Comparison of ENCODE assay signal across 17 cellular contexts in genomic region chr2:199950396-199950795, GRCh38. TPM values are rescaled to one million over a fixed set of nuclear protein-coding genes. Genes with fewer than 3 reads are reported as not detected.
DNase-seq lines count a peak whose midpoint lies in the region; ATAC-seq and TF ChIP-seq lines count a peak whose summit lies in the region.
"Had no signal": no experiment of that assay in that cellular context is flagged by ENCODE, and none has a peak within 500 bp of the region (broad histone marks: within the 10 kb centered on the region; RNA-seq: fewer than 3 reads in every experiment).

No MANE protein-coding gene starts in this region.

- no peak for TF ChIP-seq CTCF in uterus (IDR thresholded peaks at IDR 0.05)

- no peak for DNase-seq in activated T-cell treated with anti-CD3 and anti-CD28 coated beads, Interleukin-2, amount 50 U/mL, for 72 hours
- no peak for DNase-seq in activated T-cell treated with anti-CD3 and anti-CD28 coated beads, Interleukin-2, amount 50 U/mL, for 4 hours
- no peak for DNase-seq in stimulated activated effector memory CD8-positive, alpha-beta T cell treated with anti-CD3 and anti-CD28 coated beads, Interleukin-12 subunit alpha, Interleukin-12 subunit beta, amount 100 ng/mL, for 72 hours (ENCODE audit: low spot score in 2 of 2)
- no peak for DNase-seq in effector memory CD8-positive, alpha-beta T cell
- DNase-seq in uterus = no peak
- DNase-seq: ACHN, C1 segment of cervical spinal cord, KBM-7, NCI-H1105, NCI-H2081 treated with DMSO at 0.1 percent for 48 hours, NCI-H446 treated with DMSO at 0.1 percent for 48 hours, NCI-H69 had no signal

- H3K27ac ChIP-seq in uterus = no peak overlapping the region

- no peaks in the 10 kb centered on the region for H3K27me3 ChIP-seq in uterus

- peaks cover 46% of the 10 kb centered on the region for H3K4me1 Mint-ChIP-seq in activated T-cell treated with anti-CD3 and anti-CD28 coated beads, Interleukin-2, amount 50 U/mL, for 72 hours (ENCODE audit: low read depth)
- H3K4me1 Mint-ChIP-seq in activated T-cell treated with anti-CD3 and anti-CD28 coated beads, Interleukin-2, amount 50 U/mL, for 4 hours (ENCODE audit: low read depth) = peaks cover 49% of the 10 kb centered on the region
- H3K4me1 Mint-ChIP-seq in T-helper 1 cell treated with Interleukin-12 subunit alpha and Interleukin-12 subunit beta and Interleukin-4 antibody, amounts not matched to agents 30 μg/mL and 1 μg/mL, for 36 hours (ENCODE audit: low read depth) = peaks cover 49% of the 10 kb centered on the region
- H3K4me1 Mint-ChIP-seq in activated T-helper 17 cell treated with anti-CD3 and anti-CD28 coated beads, Interleukin-2, amount 50 U/mL, for 72 hours = peaks cover 11% of the 10 kb centered on the region
- peaks cover 15% of the 10 kb centered on the region for H3K4me1 Mint-ChIP-seq in stimulated activated effector memory CD8-positive, alpha-beta T cell treated with anti-CD3 and anti-CD28 coated beads, Interleukin-12 subunit alpha, Interleukin-12 subunit beta, amount 100 ng/mL, for 72 hours
- H3K4me1 Mint-ChIP-seq in effector memory CD8-positive, alpha-beta T cell (ENCODE audit: low read depth in 2 of 2) = peaks cover 19 to 36% of the 10 kb centered on the region in 2 donors

- no peaks in the 10 kb centered on the region for H3K36me3 ChIP-seq in uterus

- H3K27ac Mint-ChIP-seq in activated T-cell treated with anti-CD3 and anti-CD28 coated beads, Interleukin-2, amount 50 U/mL, for 72 hours = peak overlapping the region; percentile 35
- H3K27ac Mint-ChIP-seq in T-helper 1 cell treated with Interleukin-12 subunit alpha and Interleukin-12 subunit beta and Interleukin-4 antibody, amounts not matched to agents 30 μg/mL and 1 μg/mL, for 36 hours = peak overlapping the region; percentile 74
- H3K27ac Mint-ChIP-seq in activated T-helper 17 cell treated with anti-CD3 and anti-CD28 coated beads, Interleukin-2, amount 50 U/mL, for 72 hours = no peak overlapping the region
- no peak overlapping the region for H3K27ac Mint-ChIP-seq in stimulated activated effector memory CD8-positive, alpha-beta T cell treated with anti-CD3 and anti-CD28 coated beads, Interleukin-12 subunit alpha, Interleukin-12 subunit beta, amount 100 ng/mL, for 72 hours
- no peak overlapping the region for H3K27ac Mint-ChIP-seq in effector memory CD8-positive, alpha-beta T cell
- H3K27ac Mint-ChIP-seq: GM23338 had no signal

- TF ChIP-seq POLR2A in uterus (IDR thresholded peaks at IDR 0.05) = no peak

- no peak overlapping the region for H3K4me3 ChIP-seq in uterus
- H3K4me3 ChIP-seq: GM23338 had no signal

- no peaks in the 10 kb centered on the region for H3K9me3 ChIP-seq in uterus

- H3K36me3 Mint-ChIP-seq in activated T-cell treated with anti-CD3 and anti-CD28 coated beads, Interleukin-2, amount 50 U/mL, for 72 hours (ENCODE audit: insufficient read depth in 2 of 2) = peaks cover 0 to 9% of the 10 kb centered on the region in 2 donors
- peaks cover 18% of the 10 kb centered on the region for H3K36me3 Mint-ChIP-seq in activated T-cell treated with anti-CD3 and anti-CD28 coated beads, Interleukin-2, amount 50 U/mL, for 4 hours (ENCODE audit: insufficient read depth)
- peaks cover 27% of the 10 kb centered on the region for H3K36me3 Mint-ChIP-seq in T-helper 1 cell treated with Interleukin-12 subunit alpha and Interleukin-12 subunit beta and Interleukin-4 antibody, amounts not matched to agents 30 μg/mL and 1 μg/mL, for 36 hours (ENCODE audit: low read depth)
- H3K36me3 Mint-ChIP-seq in activated T-helper 17 cell treated with anti-CD3 and anti-CD28 coated beads, Interleukin-2, amount 50 U/mL, for 72 hours (ENCODE audit: low read depth) = peaks cover 82% of the 10 kb centered on the region
- peaks cover 64% of the 10 kb centered on the region for H3K36me3 Mint-ChIP-seq in stimulated activated effector memory CD8-positive, alpha-beta T cell treated with anti-CD3 and anti-CD28 coated beads, Interleukin-12 subunit alpha, Interleukin-12 subunit beta, amount 100 ng/mL, for 72 hours
- H3K36me3 Mint-ChIP-seq in effector memory CD8-positive, alpha-beta T cell (ENCODE audit: insufficient read depth) = peaks cover 39% of the 10 kb centered on the region

- H3K9me3 Mint-ChIP-seq in activated T-cell treated with anti-CD3 and anti-CD28 coated beads, Interleukin-2, amount 50 U/mL, for 72 hours = no peaks in the 10 kb centered on the region
- no peaks in the 10 kb centered on the region for H3K9me3 Mint-ChIP-seq in activated T-cell treated with anti-CD3 and anti-CD28 coated beads, Interleukin-2, amount 50 U/mL, for 4 hours
- no peaks in the 10 kb centered on the region for H3K9me3 Mint-ChIP-seq in T-helper 1 cell treated with Interleukin-12 subunit alpha and Interleukin-12 subunit beta and Interleukin-4 antibody, amounts not matched to agents 30 μg/mL and 1 μg/mL, for 36 hours
- H3K9me3 Mint-ChIP-seq in activated T-helper 17 cell treated with anti-CD3 and anti-CD28 coated beads, Interleukin-2, amount 50 U/mL, for 72 hours = no peaks in the 10 kb centered on the region
- no peaks in the 10 kb centered on the region for H3K9me3 Mint-ChIP-seq in stimulated activated effector memory CD8-positive, alpha-beta T cell treated with anti-CD3 and anti-CD28 coated beads, Interleukin-12 subunit alpha, Interleukin-12 subunit beta, amount 100 ng/mL, for 72 hours
- H3K9me3 Mint-ChIP-seq in effector memory CD8-positive, alpha-beta T cell = no peaks in the 10 kb centered on the region
- H3K9me3 Mint-ChIP-seq: GM23338 had no signal

- H3K27me3 Mint-ChIP-seq in activated T-cell treated with anti-CD3 and anti-CD28 coated beads, Interleukin-2, amount 50 U/mL, for 72 hours (ENCODE audit: low read depth) = no peaks in the 10 kb centered on the region
- H3K27me3 Mint-ChIP-seq in activated T-cell treated with anti-CD3 and anti-CD28 coated beads, Interleukin-2, amount 50 U/mL, for 4 hours (ENCODE audit: low read depth) = no peaks in the 10 kb centered on the region
- no peaks in the 10 kb centered on the region for H3K27me3 Mint-ChIP-seq in T-helper 1 cell treated with Interleukin-12 subunit alpha and Interleukin-12 subunit beta and Interleukin-4 antibody, amounts not matched to agents 30 μg/mL and 1 μg/mL, for 36 hours (ENCODE audit: low read depth)
- no peaks in the 10 kb centered on the region for H3K27me3 Mint-ChIP-seq in activated T-helper 17 cell treated with anti-CD3 and anti-CD28 coated beads, Interleukin-2, amount 50 U/mL, for 72 hours
- H3K27me3 Mint-ChIP-seq in effector memory CD8-positive, alpha-beta T cell = no peaks in the 10 kb centered on the region

- peak overlapping the region in 1 of 2 donors; percentile 26 for H3K4me3 Mint-ChIP-seq in activated T-cell treated with anti-CD3 and anti-CD28 coated beads, Interleukin-2, amount 50 U/mL, for 72 hours
- H3K4me3 Mint-ChIP-seq in activated T-cell treated with anti-CD3 and anti-CD28 coated beads, Interleukin-2, amount 50 U/mL, for 4 hours = no peak overlapping the region
- peak overlapping the region; percentile 66 for H3K4me3 Mint-ChIP-seq in T-helper 1 cell treated with Interleukin-12 subunit alpha and Interleukin-12 subunit beta and Interleukin-4 antibody, amounts not matched to agents 30 μg/mL and 1 μg/mL, for 36 hours
- peak overlapping the region; percentile 2 for H3K4me3 Mint-ChIP-seq in activated T-helper 17 cell treated with anti-CD3 and anti-CD28 coated beads, Interleukin-2, amount 50 U/mL, for 72 hours
- H3K4me3 Mint-ChIP-seq in stimulated activated effector memory CD8-positive, alpha-beta T cell treated with anti-CD3 and anti-CD28 coated beads, Interleukin-12 subunit alpha, Interleukin-12 subunit beta, amount 100 ng/mL, for 72 hours = peak overlapping the region; percentile 12
- H3K4me3 Mint-ChIP-seq in effector memory CD8-positive, alpha-beta T cell = no peak overlapping the region
- H3K4me3 Mint-ChIP-seq: GM23338 had no signal

- ATAC-seq in activated T-cell treated with anti-CD3 and anti-CD28 coated beads, Interleukin-2, amount 50 U/mL, for 72 hours (replicated peaks in 1 of 2) = peak in 1 of 2 donors; percentile 14
- no peak for ATAC-seq in activated T-cell treated with anti-CD3 and anti-CD28 coated beads, Interleukin-2, amount 50 U/mL, for 4 hours
- no peak for ATAC-seq in activated T-helper 17 cell treated with anti-CD3 and anti-CD28 coated beads, Interleukin-2, amount 50 U/mL, for 72 hours (replicated peaks)
- ATAC-seq in stimulated activated effector memory CD8-positive, alpha-beta T cell treated with anti-CD3 and anti-CD28 coated beads, Interleukin-12 subunit alpha, Interleukin-12 subunit beta, amount 100 ng/mL, for 72 hours = no peak
- no peak for ATAC-seq in effector memory CD8-positive, alpha-beta T cell (replicated peaks)
- ATAC-seq: GM23338, HepG2, Panc1 had no signal

- peaks cover 0 to 8% of the 10 kb centered on the region in 2 donors for H3K4me1 ChIP-seq in uterus

- intact Hi-C loops in uterus (cut with DNase I; ENCODE audit: low total_unique reads) = no loop called here

RNA-seq across cellular contexts. Expression of gene TYW5, which starts 4.9 kb away (rescaled TPM):
- total RNA-seq in activated T-cell treated with anti-CD3 and anti-CD28 coated beads, Interleukin-2, amount 50 U/mL, for 72 hours = 10 to 100 TPM; 13.3 to 14.7 TPM
- total RNA-seq in activated T-cell treated with anti-CD3 and anti-CD28 coated beads, Interleukin-2, amount 50 U/mL, for 4 hours = 1 to 10 TPM; 8.5 to 9.8 (median 9.7) TPM
- 10 to 100 TPM; 11.0 to 16.1 TPM for total RNA-seq in activated T-helper 17 cell treated with anti-CD3 and anti-CD28 coated beads, Interleukin-2, amount 50 U/mL, for 72 hours
- 10 to 100 TPM in 1 of 4 donors, 1 to 10 TPM in 3; 2.8 to 18.5 (median 7.8) TPM for total RNA-seq in uterus

RNA-seq across cellular contexts. Expression of gene MAIP1, which starts 5.0 kb away (rescaled TPM):
- total RNA-seq in activated T-cell treated with anti-CD3 and anti-CD28 coated beads, Interleukin-2, amount 50 U/mL, for 72 hours = 10 to 100 TPM; 30.4 to 34.6 TPM
- total RNA-seq in activated T-cell treated with anti-CD3 and anti-CD28 coated beads, Interleukin-2, amount 50 U/mL, for 4 hours = 10 to 100 TPM; 51.1 to 53.7 (median 53.6) TPM
- 10 to 100 TPM; 22.8 to 35.3 TPM for total RNA-seq in activated T-helper 17 cell treated with anti-CD3 and anti-CD28 coated beads, Interleukin-2, amount 50 U/mL, for 72 hours
- 10 to 100 TPM; 14.9 to 44.1 (median 16.4) TPM for total RNA-seq in uterus

RNA-seq across cellular contexts. Expression of gene C2orf69, which starts 39.3 kb away (rescaled TPM):
- 10 to 100 TPM; 16.3 to 19.1 TPM for total RNA-seq in activated T-cell treated with anti-CD3 and anti-CD28 coated beads, Interleukin-2, amount 50 U/mL, for 72 hours
- 10 to 100 TPM; 15.1 to 17.8 (median 17.7) TPM for total RNA-seq in activated T-cell treated with anti-CD3 and anti-CD28 coated beads, Interleukin-2, amount 50 U/mL, for 4 hours
- 10 to 100 TPM; 16.3 to 19.8 TPM for total RNA-seq in activated T-helper 17 cell treated with anti-CD3 and anti-CD28 coated beads, Interleukin-2, amount 50 U/mL, for 72 hours
- total RNA-seq in uterus = 10 to 100 TPM in 3 of 4 donors, 1 to 10 TPM in 1; 9.4 to 19.4 (median 16.5) TPM

Comparison
In these comparisons a context has a peak if more than half of its experiments do, and no peak if none do; other contexts are left out.
1. H3K27ac Mint-ChIP-seq: peak in activated T-cell treated with anti-CD3 and anti-CD28 coated beads, Interleukin-2, amount 50 U/mL, for 72 hours (single experiment) and T-helper 1 cell treated with Interleukin-12 subunit alpha and Interleukin-12 subunit beta and Interleukin-4 antibody, amounts not matched to agents 30 μg/mL and 1 μg/mL, for 36 hours (single experiment); none in activated T-helper 17 cell treated with anti-CD3 and anti-CD28 coated beads, Interleukin-2, amount 50 U/mL, for 72 hours (single experiment), stimulated activated effector memory CD8-positive, alpha-beta T cell treated with anti-CD3 and anti-CD28 coated beads, Interleukin-12 subunit alpha, Interleukin-12 subunit beta, amount 100 ng/mL, for 72 hours (single experiment) and effector memory CD8-positive, alpha-beta T cell (0 of 2).
2. H3K4me3 Mint-ChIP-seq: peak in T-helper 1 cell treated with Interleukin-12 subunit alpha and Interleukin-12 subunit beta and Interleukin-4 antibody, amounts not matched to agents 30 μg/mL and 1 μg/mL, for 36 hours (single experiment), activated T-helper 17 cell treated with anti-CD3 and anti-CD28 coated beads, Interleukin-2, amount 50 U/mL, for 72 hours (single experiment) and stimulated activated effector memory CD8-positive, alpha-beta T cell treated with anti-CD3 and anti-CD28 coated beads, Interleukin-12 subunit alpha, Interleukin-12 subunit beta, amount 100 ng/mL, for 72 hours (single experiment); none in activated T-cell treated with anti-CD3 and anti-CD28 coated beads, Interleukin-2, amount 50 U/mL, for 4 hours (single experiment) and effector memory CD8-positive, alpha-beta T cell (0 of 2).